In genomic region chr11:102010776-102011500, GRCh38 we compare ENCODE assay signal across 8 cellular contexts. TPM values are rescaled to one million over a fixed set of nuclear protein-coding genes. Genes with fewer than 3 reads are reported as not detected.
DNase-seq lines count a peak whose midpoint lies in the region; ATAC-seq and TF ChIP-seq lines count a peak whose summit lies in the region.

No MANE protein-coding gene starts in this region.

- peak overlapping the region; percentile 25 for H3K4me3 Mint-ChIP-seq in chondrocyte (ENCODE audit: unreplicated experiment)

- H3K4me3 ChIP-seq in HUES6 (ENCODE audit: low read depth, low read length), result no peak overlapping the region

- H3K4me1 Mint-ChIP-seq in chondrocyte (ENCODE audit: low read depth), result peaks cover 40% of the 10 kb centered on the region

- ATAC-seq in GM18870 (IDR thresholded peaks at IDR 0.05; ENCODE audit: unreplicated experiment) (no peak), GM21515 (IDR thresholded peaks at IDR 0.05; ENCODE audit: unreplicated experiment) (no peak), HG03280 (IDR thresholded peaks at IDR 0.05; ENCODE audit: unreplicated experiment) (no peak)

- no peaks in the 10 kb centered on the region for H3K9me3 ChIP-seq in HUES6 (ENCODE audit: control insufficient read depth, insufficient read depth, low read depth, low read length)

- H3K36me3 Mint-ChIP-seq in chondrocyte (ENCODE audit: low read depth), result no peaks in the 10 kb centered on the region

- no peaks in the 10 kb centered on the region for H3K36me3 ChIP-seq in HUES6 (ENCODE audit: control insufficient read depth, insufficient read depth, low read length)

- no peaks in the 10 kb centered on the region for H3K9me3 Mint-ChIP-seq in chondrocyte (ENCODE audit: low read depth)

- no peak for TF ChIP-seq CTCF in chondrocyte (IDR thresholded peaks at IDR 0.05)

- peak overlapping the region; percentile 20 for H3K9ac ChIP-seq in HUES6 (ENCODE audit: low read length)

- no peaks in the 10 kb centered on the region for H3K27me3 Mint-ChIP-seq in chondrocyte (ENCODE audit: low read depth)

- H3K27ac Mint-ChIP-seq in chondrocyte (ENCODE audit: unreplicated experiment), result peak overlapping the region; percentile 67

- H3K27me3 ChIP-seq in HUES6 (ENCODE audit: control insufficient read depth, insufficient read depth, low read length), result no peaks in the 10 kb centered on the region

- peak; percentile 91 for DNase-seq in A172 (ENCODE audit: low spot score)
- DNase-seq in chondrocyte (ENCODE audit: low spot score), result peak; percentile 96
- DNase-seq in left kidney (ENCODE audit: low read depth, low spot score), result peak; percentile 40
- no peak for DNase-seq in Kasumi-1 (lab: John Stamatoyannopoulos, UW)

- peaks cover 17% of the 10 kb centered on the region; the same call in 1 of the 2 replicates for H3K4me1 ChIP-seq in HUES6 (ENCODE audit: control insufficient read depth, insufficient read depth, low read length)

- no peak overlapping the region for H3K27ac ChIP-seq in HUES6 (ENCODE audit: low read depth, low read length)

RNA-seq across cellular contexts. Expression of gene CFAP300, which starts 36.3 kb away (rescaled TPM):
- total RNA-seq in A172 (2014; rRNA removed; shearing (Covaris generic)), result 9.0 and 9.1 TPM in 2 replicates
- 2.5 to 3.6 TPM (median 3.0 TPM) in 3 replicates for total RNA-seq in chondrocyte

Comparison
In these comparisons a context has a peak if more than half of its experiments do, and no peak if none do; other contexts are left out.
1. DNase-seq: peak in A172 (single experiment), chondrocyte (single experiment) and left kidney (single experiment); none in Kasumi-1 (0 of 2).